ENCODE assay signal across 16 cellular contexts in the genomic region with DNA sequence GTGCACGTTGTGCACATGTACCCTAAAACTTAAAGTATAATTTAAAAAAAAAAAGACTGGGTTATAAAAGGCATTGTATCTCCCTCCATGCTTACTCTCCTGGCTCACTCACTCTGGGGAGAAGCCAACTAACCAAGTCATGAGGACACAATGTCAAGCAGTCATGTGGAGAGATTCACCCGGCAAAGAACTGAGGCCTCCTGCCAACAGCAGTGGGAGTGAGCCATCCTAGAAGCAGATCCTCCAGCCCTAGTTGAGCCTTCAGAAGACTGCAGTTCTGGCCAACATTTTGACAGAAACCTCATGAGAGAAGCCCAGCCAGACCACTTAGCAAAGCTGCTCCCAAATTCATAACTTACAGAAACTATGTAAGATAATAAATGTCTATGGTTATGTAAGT.
DNase-seq lines count a peak whose midpoint lies in the region; ATAC-seq and TF ChIP-seq lines count a peak whose summit lies in the region.
"Had no signal": no experiment of that assay in that cellular context is flagged by ENCODE, and none has a peak within 500 bp of the region (broad histone marks: within the 10 kb centered on the region; RNA-seq: fewer than 3 reads in every experiment).

No MANE protein-coding gene starts in this region.

- peaks cover 3% of the 10 kb centered on the region for H3K4me1 Mint-ChIP-seq in nephron

- H3K4me3 ChIP-seq in cardiac muscle cell: no peak overlapping the region
- H3K4me3 ChIP-seq: SK-N-MC had no signal

- peaks cover 16% of the 10 kb centered on the region for H3K4me1 ChIP-seq in cardiac muscle cell (ENCODE audit: low read depth)

- H3K36me3 Mint-ChIP-seq in nephron (ENCODE audit: low read depth): no peaks in the 10 kb centered on the region

- peak overlapping the region; percentile 67 for H3K27ac ChIP-seq in cardiac muscle cell
- H3K27ac ChIP-seq: C4-2B, KMS-11, SK-N-MC had no signal

- H3K27me3 ChIP-seq in cardiac muscle cell: no peaks in the 10 kb centered on the region

- H3K4me3 Mint-ChIP-seq in nephron: no peak overlapping the region

- H3K9me3 Mint-ChIP-seq in nephron: peaks cover 12% of the 10 kb centered on the region

- DNase-seq in cardiac muscle cell (ENCODE audit: low read depth in 1 of 2, low spot score in 1 of 2) (peak in 1 of 2 donors; percentile 47), cardiac septum (ENCODE audit: low spot score) (no peak), left cardiac atrium (peak; percentile 21), NCI-H2196 treated with DMSO at 0.1 percent for 48 hours (lab: John Stamatoyannopoulos, UW; ENCODE audit: unreplicated experiment) (no peak)
- DNase-seq in activated naive CD4-positive, alpha-beta T cell treated with anti-CD3 and anti-CD28 coated beads, Interleukin-2, amount 50 U/mL, for 16 hours: no peak
- DNase-seq: IMR-90, NCI-H1105, NCI-H2081, NCI-H2171, NCI-H526, SHP77 treated with DMSO at 0.1 percent for 48 hours had no signal

- no peaks in the 10 kb centered on the region for H3K36me3 ChIP-seq in cardiac muscle cell

- peak; percentile 50 to 90 for ATAC-seq in left cardiac atrium
- no peak for ATAC-seq in GM18517 (IDR thresholded peaks at IDR 0.05; ENCODE audit: unreplicated experiment)

- TF ChIP-seq CTCF in cardiac muscle cell (IDR thresholded peaks at IDR 0.05; ENCODE audit: low read depth, low read length): no peak
- TF ChIP-seq CTCF in nephron (IDR thresholded peaks at IDR 0.05; ENCODE audit: unreplicated experiment in 3 of 3): no peak

- intact Hi-C loops in cardiac septum (cut with DNase I) (no loop called here), left cardiac atrium (cut with DNase I) (loop anchor here in 1 of 2 donors (10.0 kb wide), 1 partner anchor 281 kb away; no protein-coding TSS in a partner anchor)

- no peaks in the 10 kb centered on the region for H3K27me3 Mint-ChIP-seq in nephron (ENCODE audit: low read depth)

- H3K27ac Mint-ChIP-seq in nephron: peak overlapping the region in 2 of 3 experiments; percentile 20 to 44

- no peaks in the 10 kb centered on the region for H3K9me3 ChIP-seq in cardiac muscle cell (ENCODE audit: low read depth)
